In genomic region chr2:217057773-217058172, GRCh38 we compare ENCODE assay signal across 35 cellular contexts.
"Had no signal": no experiment of that assay in that cellular context is flagged by ENCODE, and none has a peak within 500 bp of the region (broad histone marks: within the 10 kb centered on the region; RNA-seq: fewer than 3 reads in every experiment).

No MANE protein-coding gene starts in this region.

- H3K4me3 ChIP-seq: MG63 had no signal

- H3K9ac ChIP-seq: KMS-11 had no signal

- H3K27me3 ChIP-seq: MG63 had no signal

- DNase-seq: Karpas-422, Kasumi-1, MG63, MM.1S, MV-4-11, NCI-H1048, NCI-H1092, NCI-H1092 treated with DMSO at 0.1 percent for 48 hours, NCI-H1105, NCI-H1105 treated with DMSO at 0.1 percent for 48 hours, NCI-H1417, NCI-H1417 treated with DMSO at 0.1 percent for 48 hours, NCI-H1436, NCI-H1436 treated with DMSO at 0.1 percent for 48 hours, NCI-H146, NCI-H1694, NCI-H1694 treated with DMSO at 0.1 percent for 48 hours, NCI-H187, NCI-H187 treated with DMSO at 0.1 percent for 48 hours, NCI-H1930, NCI-H2081, NCI-H2081 treated with DMSO at 0.1 percent for 48 hours, NCI-H2107, NCI-H2171, NCI-H2171 treated with DMSO at 0.1 percent for 48 hours, NCI-H2227 treated with DMSO at 0.1 percent for 48 hours, NCI-H226, NCI-H345, NCI-H446, NCI-H446 treated with DMSO at 0.1 percent for 48 hours, NCI-H510A, NCI-H510A treated with DMSO at 0.1 percent for 48 hours, NCI-H524, NCI-H524 treated with DMSO at 0.1 percent for 48 hours had no signal

- H3K4me2 ChIP-seq: KMS-11 had no signal

- H3K27ac ChIP-seq: KMS-11 had no signal

- H3K36me3 ChIP-seq: MG63 had no signal

- H3K9me3 ChIP-seq: MG63 had no signal
